ENCODE assay signal across 19 cellular contexts in genomic region chr19:16263115-16263839, GRCh38.
DNase-seq lines count a peak whose midpoint lies in the region; ATAC-seq and TF ChIP-seq lines count a peak whose summit lies in the region.
"Had no signal": no experiment of that assay in that cellular context is flagged by ENCODE, and none has a peak within 500 bp of the region (broad histone marks: within the 10 kb centered on the region; RNA-seq: fewer than 3 reads in every experiment).

No MANE protein-coding gene starts in this region.

- H3K27ac ChIP-seq in effector memory CD4-positive, alpha-beta T cell (ENCODE audit: insufficient read depth, low read length, poor library complexity, severe bottlenecking): peak overlapping the region; percentile 14
- peak overlapping the region; percentile 33 for H3K27ac ChIP-seq in neutrophil
- H3K27ac ChIP-seq in CD4-positive, alpha-beta T cell (ENCODE audit: low read depth, low read length): no peak overlapping the region

- H3K27me3 Mint-ChIP-seq in Caco-2 (ENCODE audit: insufficient read depth, unreplicated experiment): no peaks in the 10 kb centered on the region
- H3K27me3 Mint-ChIP-seq in CD4-positive, alpha-beta T cell: no peaks in the 10 kb centered on the region

- H3K27ac Mint-ChIP-seq in Caco-2 (ENCODE audit: unreplicated experiment): peak overlapping the region; percentile 94
- H3K27ac Mint-ChIP-seq in CD4-positive, alpha-beta T cell: no peak overlapping the region
- H3K27ac Mint-ChIP-seq: activated T-helper 2 cell treated with anti-CD3 and anti-CD28 coated beads, Interferon-gamma antibody, Interleukin-2, Interleukin-4, amounts not matched to agents 10 μg/mL and 5 μg/mL and 100 μg/mL, durations not matched to agents 14 hours and 24 hours and 36 hours had no signal

- H3K27me3 ChIP-seq in Caco-2 (replicated peaks; ENCODE audit: control insufficient read depth, insufficient read depth, low read length) (no peaks in the 10 kb centered on the region), neutrophil (peaks cover 86% of the 10 kb centered on the region)
- no peaks in the 10 kb centered on the region for H3K27me3 ChIP-seq in effector memory CD4-positive, alpha-beta T cell (replicated peaks; ENCODE audit: control insufficient read depth, insufficient read depth, low read length, poor library complexity, severe bottlenecking)
- H3K27me3 ChIP-seq in CD4-positive, alpha-beta T cell (ENCODE audit: control insufficient read depth, insufficient read depth, low read length): no peaks in the 10 kb centered on the region

- H3K4me1 ChIP-seq in Caco-2 (peaks cover 24% of the 10 kb centered on the region), neutrophil (ENCODE audit: control insufficient read depth in 1 of 2, insufficient read depth in 1 of 2, low read depth in 1 of 2, low read length in 1 of 2) (peaks cover 23 to 25% of the 10 kb centered on the region in 2 experiments)
- H3K4me1 ChIP-seq in effector memory CD4-positive, alpha-beta T cell (ENCODE audit: control insufficient read depth, insufficient read depth, low read length, poor library complexity, severe bottlenecking): peaks cover 67% of the 10 kb centered on the region

- no peak overlapping the region for H3K4me3 ChIP-seq in Caco-2 (ENCODE audit: low read depth, low read length)
- no peak overlapping the region for H3K4me3 ChIP-seq in effector memory CD4-positive, alpha-beta T cell (ENCODE audit: insufficient read depth, low read depth, low read length, poor library complexity, severe bottlenecking)
- peak overlapping the region; percentile 41 for H3K4me3 ChIP-seq in neutrophil (ENCODE audit: low read depth in 1 of 2, low read length in 1 of 2)
- H3K4me3 ChIP-seq: smooth muscle cell had no signal

- H3K36me3 Mint-ChIP-seq in Caco-2 (ENCODE audit: insufficient read depth, unreplicated experiment): peaks cover 7% of the 10 kb centered on the region
- H3K36me3 Mint-ChIP-seq in CD4-positive, alpha-beta T cell (ENCODE audit: low read depth): no peaks in the 10 kb centered on the region

- H3K9me3 ChIP-seq in Caco-2: no peaks in the 10 kb centered on the region
- H3K9me3 ChIP-seq in effector memory CD4-positive, alpha-beta T cell (ENCODE audit: control insufficient read depth, low read length): no peaks in the 10 kb centered on the region
- no peaks in the 10 kb centered on the region for H3K9me3 ChIP-seq in neutrophil
- H3K9me3 ChIP-seq in CD4-positive, alpha-beta T cell (ENCODE audit: control insufficient read depth, low read length): no peaks in the 10 kb centered on the region

- H3K4me3 Mint-ChIP-seq in Caco-2 (ENCODE audit: unreplicated experiment): peak overlapping the region; percentile 71
- no peak overlapping the region for H3K4me3 Mint-ChIP-seq in CD4-positive, alpha-beta T cell

- no peak for TF ChIP-seq CTCF in Caco-2 (IDR thresholded peaks at IDR 0.05; ENCODE audit: insufficient read depth in 1 of 2, low read depth in 1 of 2, low read length in 1 of 2, severe bottlenecking in 1 of 2, unreplicated experiment in 1 of 2)
- TF ChIP-seq CTCF in neutrophil (IDR thresholded peaks at IDR 0.05): no peak
- TF ChIP-seq CTCF in CD4-positive, alpha-beta T cell (IDR thresholded peaks at IDR 0.05): no peak

- no peaks in the 10 kb centered on the region for H3K9me3 Mint-ChIP-seq in Caco-2 (ENCODE audit: unreplicated experiment)
- no peaks in the 10 kb centered on the region for H3K9me3 Mint-ChIP-seq in CD4-positive, alpha-beta T cell
- H3K9me3 Mint-ChIP-seq: activated T-helper 2 cell treated with anti-CD3 and anti-CD28 coated beads, Interferon-gamma antibody, Interleukin-2, Interleukin-4, amounts not matched to agents 10 μg/mL and 5 μg/mL and 100 μg/mL, durations not matched to agents 14 hours and 24 hours and 36 hours had no signal

- ATAC-seq in CD4-positive, alpha-beta T cell (ENCODE audit: poor library complexity): no peak
- ATAC-seq in GM18498 (IDR thresholded peaks at IDR 0.05; ENCODE audit: unreplicated experiment): no peak

- POLR2A ChIA-PET in Caco-2 (lab: Charles Lee): no interaction called here
- POLR2A ChIA-PET in CD4-positive, alpha-beta T cell (lab: Charles Lee): interaction anchor here (0.6 to 2.7 kb wide), 3 partner anchors 61 to 109 kb away, joined by 3 to 8 read pairs (median 4); partner anchors contain the start of gene KLF2

- intact Hi-C loops in Caco-2 (cut with micrococcal nuclease; ENCODE audit: unreplicated experiment): loop anchor here (5.0 kb wide), 1 partner anchor 59 kb away; the partner anchor contains the start of gene KLF2
- intact Hi-C loops in CD4-positive, alpha-beta T cell (cut with DNase I, micrococcal nuclease): loop anchor here in 1 of 2 experiments (5.0 kb wide), 1 partner anchor 59 kb away; the partner anchor contains the start of gene KLF2

- DNase-seq in Caco-2 (peak; percentile 55 to 79), NAMALWA (ENCODE audit: low spot score) (peak; percentile 60), occipital lobe (lab: John Stamatoyannopoulos, UW) (no peak), NCI-H345 (lab: John Stamatoyannopoulos, UW) (no peak)
- no peak for DNase-seq in effector memory CD4-positive, alpha-beta T cell
- no peak for DNase-seq in CD4-positive, alpha-beta T cell
- DNase-seq: activated CD4-positive, CD25-positive, alpha-beta regulatory T cell treated with anti-CD3 and anti-CD28 coated beads, Interleukin-2, amount 50 U/mL, for 72 hours; AML-193; effector CD4-positive, alpha-beta T cell; glutamatergic neuron; left ventricle myocardium superior; NCI-H1694 treated with DMSO at 0.1 percent for 48 hours; NCI-H446 treated with DMSO at 0.1 percent for 48 hours; SIG-M5; stimulated activated CD8-positive, alpha-beta memory T cell treated with anti-CD3 and anti-CD28 coated beads, Interleukin-4, amount 100 ng/mL, for 48 hours had no signal

- TSS peak; percentile 59 for BruUV-seq in Caco-2 (replicated peaks; lab: Mats Ljungman, UMichigan)

- H3K4me1 Mint-ChIP-seq in Caco-2 (ENCODE audit: low read depth, unreplicated experiment): peaks cover 24% of the 10 kb centered on the region
- H3K4me1 Mint-ChIP-seq in CD4-positive, alpha-beta T cell (ENCODE audit: low read depth): peaks cover 61% of the 10 kb centered on the region

- no peaks in the 10 kb centered on the region for H3K36me3 ChIP-seq in Caco-2 (ENCODE audit: control insufficient read depth, insufficient read depth, low read length)
- H3K36me3 ChIP-seq in effector memory CD4-positive, alpha-beta T cell (ENCODE audit: control insufficient read depth, insufficient read depth, low read length): no peaks in the 10 kb centered on the region
- H3K36me3 ChIP-seq in neutrophil: no peaks in the 10 kb centered on the region

- CTCF ChIA-PET in Caco-2 (lab: Charles Lee): interaction anchor here (0.6 to 2.4 kb wide), 4 partner anchors 15 to 154 kb away, joined by 4 to 13 read pairs (median 5); no protein-coding TSS in a partner anchor
- CTCF ChIA-PET in CD4-positive, alpha-beta T cell (lab: Charles Lee): interaction anchor here (1.0 to 1.8 kb wide), 2 partner anchors 120 to 124 kb away, joined by 3 to 5 read pairs; no protein-coding TSS in a partner anchor

Comparison
In these comparisons a context has a peak if more than half of its experiments do, and no peak if none do; other contexts are left out.
1. DNase-seq: peak in Caco-2 (2 of 2) and NAMALWA (single experiment); none in effector memory CD4-positive, alpha-beta T cell (0 of 3), occipital lobe (single experiment), NCI-H345 (single experiment) and CD4-positive, alpha-beta T cell (0 of 10).
2. H3K4me3 ChIP-seq: peak in neutrophil (2 of 2); none in Caco-2 (single experiment) and effector memory CD4-positive, alpha-beta T cell (single experiment).